ENCODE assay signal across 8 cellular contexts in the genomic region with DNA sequence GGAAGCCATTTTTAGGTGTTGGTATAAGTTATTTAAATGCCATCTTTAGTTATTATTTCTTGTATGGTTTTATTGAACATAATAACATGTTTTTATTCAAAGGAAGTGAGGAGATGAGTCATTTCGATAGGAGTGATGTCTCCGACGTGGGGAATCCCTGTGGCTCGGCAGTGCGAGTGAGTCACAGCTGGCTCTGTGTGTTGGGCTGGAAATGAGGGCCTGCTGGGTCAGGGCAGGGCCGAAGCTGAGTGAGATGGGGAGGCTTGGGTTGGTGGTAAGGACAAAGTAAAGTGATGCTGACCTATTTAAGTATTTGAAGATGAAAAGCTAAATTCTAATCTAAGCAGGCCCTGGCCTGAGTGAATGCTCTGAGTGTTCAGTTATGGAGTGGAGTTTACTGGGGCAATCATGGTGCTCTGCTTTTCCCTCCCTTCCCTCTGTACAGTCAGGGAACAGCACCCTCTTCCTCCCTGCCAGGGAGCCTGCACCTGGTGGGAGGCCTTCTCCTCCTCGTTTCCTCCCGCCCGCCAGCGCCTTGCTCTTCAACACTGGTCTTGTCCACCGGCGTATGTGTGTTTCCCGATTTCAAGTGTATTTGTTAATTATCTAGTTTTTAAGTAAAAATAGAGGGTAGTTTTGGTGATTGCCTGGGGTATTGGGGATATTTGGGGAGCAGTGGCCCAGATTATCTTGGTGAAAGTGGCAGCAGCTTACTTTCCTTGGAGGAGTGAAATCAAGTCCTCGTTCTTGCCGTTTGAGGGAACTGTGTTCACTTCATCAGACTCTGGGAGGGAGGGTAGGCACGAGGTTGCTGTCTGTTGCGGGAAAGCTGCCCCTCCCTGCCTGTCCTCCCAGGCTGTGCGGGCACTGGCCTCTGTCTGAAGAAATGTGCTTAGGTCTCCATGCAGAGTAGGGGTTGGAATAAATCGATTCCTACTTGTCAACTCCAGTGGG.
DNase-seq lines count a peak whose midpoint lies in the region; ATAC-seq and TF ChIP-seq lines count a peak whose summit lies in the region.

No MANE protein-coding gene starts in this region.

- no peaks in the 10 kb centered on the region for H3K36me3 ChIP-seq in PC-3 (ENCODE audit: low read depth, low read length)

- peaks cover 59% of the 10 kb centered on the region for H3K27me3 ChIP-seq in PC-3 (ENCODE audit: low read length)

- no peaks in the 10 kb centered on the region for H3F3A ChIP-seq in PC-3 (ENCODE audit: low read length, unreplicated experiment)

- no peaks in the 10 kb centered on the region for H3K36me3 Mint-ChIP-seq in WTC11

- no peaks in the 10 kb centered on the region for H3K9me3 Mint-ChIP-seq in WTC11

- H3K4me3 ChIP-seq in HFF-Myc (replicated peaks; ENCODE audit: low read depth, low read length) (no peak overlapping the region), PC-3 (ENCODE audit: low read length) (no peak overlapping the region), skin epidermis (no peak overlapping the region)

- peak; percentile 98 for ATAC-seq in PC-3
- no peak; the same call in 1 of the 2 replicates for ATAC-seq in WTC11

- no peaks in the 10 kb centered on the region for H3K9me2 ChIP-seq in PC-3 (replicated peaks; ENCODE audit: low read length)

- H4K20me1 ChIP-seq in PC-3 (ENCODE audit: low read length): no peaks in the 10 kb centered on the region

- BruUV-seq in PC-3 (replicated peaks; lab: Mats Ljungman, UMichigan): no TSS peak

- H3K9me3 ChIP-seq in PC-3 (ENCODE audit: low read length): no peaks in the 10 kb centered on the region

- H3K4me3 Mint-ChIP-seq in WTC11: no peak overlapping the region

- DNase-seq in GM10266 (ENCODE audit: extremely low spot score) (peak; percentile 84), HFF-Myc (ENCODE audit: extremely low read depth, low read depth) (peak; percentile 54), PC-3 (peak; percentile 78), glomerular visceral epithelial cell (ENCODE audit: extremely low spot score) (peak; percentile 86), WTC11 (ENCODE audit: low spot score) (no peak), NCI-H2107 treated with DMSO at 0.1 percent for 48 hours (lab: John Stamatoyannopoulos, UW; ENCODE audit: unreplicated experiment) (no peak)
- DNase-seq in activated effector memory CD4-positive, alpha-beta T cell treated with anti-CD3 and anti-CD28 coated beads, Interleukin-2, amount 50 U/mL, for 16 hours: peak; percentile 92

- H3K27ac Mint-ChIP-seq in WTC11: no peak overlapping the region

- H3K79me2 ChIP-seq in PC-3 (ENCODE audit: low read length): no peaks in the 10 kb centered on the region

- H3K27ac ChIP-seq in PC-3 (ENCODE audit: low read length) (no peak overlapping the region), skin epidermis (peak overlapping the region in 20 of 21 experiments; percentile 11 to 89 (median 74))

- POLR2A ChIA-PET in PC-3 (lab: Charles Lee; ENCODE audit: unreplicated experiment): no interaction called here
- POLR2A ChIA-PET in WTC11 (lab: Charles Lee): no interaction called here

- H3K27me3 Mint-ChIP-seq in WTC11 (ENCODE audit: low read depth): no peaks in the 10 kb centered on the region

- TF ChIP-seq CTCF in GM10266 (IDR thresholded peaks at IDR 0.05; ENCODE audit: control insufficient read depth, insufficient read depth, low read depth, missing control alignments): no peak
- TF ChIP-seq CTCF in HFF-Myc (IDR thresholded peaks at IDR 0.05; ENCODE audit: low read depth, low read length, missing control alignments): no peak
- TF ChIP-seq CTCF in PC-3 (conservative IDR thresholded peaks at IDR 0.05; ENCODE audit: low read depth, low read length): no peak
- TF ChIP-seq CTCF in WTC11 (IDR thresholded peaks at IDR 0.05): no peak

- H3K9ac ChIP-seq in PC-3 (ENCODE audit: low read length): no peak overlapping the region

- H3K4me1 ChIP-seq in PC-3 (ENCODE audit: insufficient read depth, low read length): peaks cover 10% of the 10 kb centered on the region

- H3K4me1 Mint-ChIP-seq in WTC11: peaks cover 11% of the 10 kb centered on the region

- no peak overlapping the region for H2AFZ ChIP-seq in PC-3 (ENCODE audit: low read length)

- CTCF ChIA-PET in PC-3 (lab: Charles Lee) (no interaction called here), WTC11 (lab: Charles Lee) (interaction anchor here (1.5 kb wide), 1 partner anchor 263 kb away, joined by 5 read pairs; no protein-coding TSS in a partner anchor)

- H3K4me2 ChIP-seq in PC-3 (ENCODE audit: low read length): no peak overlapping the region

- intact Hi-C loops in PC-3 (cut with micrococcal nuclease): no loop called here

TF ChIP-seq in WTC11, 78 proteins besides CTCF, POLR2A, EP300 and RAD21:
- no peak for TF ChIP-seq OVOL2 (CRISPR knock-in tag; IDR thresholded peaks at IDR 0.05; ENCODE audit: borderline replicate concordance)
- TF ChIP-seq FOXK1 (CRISPR knock-in tag; IDR thresholded peaks at IDR 0.05): no peak
- TF ChIP-seq, protein P1, sequence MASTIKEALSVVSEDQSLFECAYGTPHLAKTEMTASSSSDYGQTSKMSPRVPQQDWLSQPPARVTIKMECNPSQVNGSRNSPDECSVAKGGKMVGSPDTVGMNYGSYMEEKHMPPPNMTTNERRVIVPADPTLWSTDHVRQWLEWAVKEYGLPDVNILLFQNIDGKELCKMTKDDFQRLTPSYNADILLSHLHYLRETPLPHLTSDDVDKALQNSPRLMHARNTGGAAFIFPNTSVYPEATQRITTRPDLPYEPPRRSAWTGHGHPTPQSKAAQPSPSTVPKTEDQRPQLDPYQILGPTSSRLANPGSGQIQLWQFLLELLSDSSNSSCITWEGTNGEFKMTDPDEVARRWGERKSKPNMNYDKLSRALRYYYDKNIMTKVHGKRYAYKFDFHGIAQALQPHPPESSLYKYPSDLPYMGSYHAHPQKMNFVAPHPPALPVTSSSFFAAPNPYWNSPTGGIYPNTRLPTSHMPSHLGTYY (CRISPR knock-in tag; IDR thresholded peaks at IDR 0.05): no peak
- TF ChIP-seq, protein P2, sequence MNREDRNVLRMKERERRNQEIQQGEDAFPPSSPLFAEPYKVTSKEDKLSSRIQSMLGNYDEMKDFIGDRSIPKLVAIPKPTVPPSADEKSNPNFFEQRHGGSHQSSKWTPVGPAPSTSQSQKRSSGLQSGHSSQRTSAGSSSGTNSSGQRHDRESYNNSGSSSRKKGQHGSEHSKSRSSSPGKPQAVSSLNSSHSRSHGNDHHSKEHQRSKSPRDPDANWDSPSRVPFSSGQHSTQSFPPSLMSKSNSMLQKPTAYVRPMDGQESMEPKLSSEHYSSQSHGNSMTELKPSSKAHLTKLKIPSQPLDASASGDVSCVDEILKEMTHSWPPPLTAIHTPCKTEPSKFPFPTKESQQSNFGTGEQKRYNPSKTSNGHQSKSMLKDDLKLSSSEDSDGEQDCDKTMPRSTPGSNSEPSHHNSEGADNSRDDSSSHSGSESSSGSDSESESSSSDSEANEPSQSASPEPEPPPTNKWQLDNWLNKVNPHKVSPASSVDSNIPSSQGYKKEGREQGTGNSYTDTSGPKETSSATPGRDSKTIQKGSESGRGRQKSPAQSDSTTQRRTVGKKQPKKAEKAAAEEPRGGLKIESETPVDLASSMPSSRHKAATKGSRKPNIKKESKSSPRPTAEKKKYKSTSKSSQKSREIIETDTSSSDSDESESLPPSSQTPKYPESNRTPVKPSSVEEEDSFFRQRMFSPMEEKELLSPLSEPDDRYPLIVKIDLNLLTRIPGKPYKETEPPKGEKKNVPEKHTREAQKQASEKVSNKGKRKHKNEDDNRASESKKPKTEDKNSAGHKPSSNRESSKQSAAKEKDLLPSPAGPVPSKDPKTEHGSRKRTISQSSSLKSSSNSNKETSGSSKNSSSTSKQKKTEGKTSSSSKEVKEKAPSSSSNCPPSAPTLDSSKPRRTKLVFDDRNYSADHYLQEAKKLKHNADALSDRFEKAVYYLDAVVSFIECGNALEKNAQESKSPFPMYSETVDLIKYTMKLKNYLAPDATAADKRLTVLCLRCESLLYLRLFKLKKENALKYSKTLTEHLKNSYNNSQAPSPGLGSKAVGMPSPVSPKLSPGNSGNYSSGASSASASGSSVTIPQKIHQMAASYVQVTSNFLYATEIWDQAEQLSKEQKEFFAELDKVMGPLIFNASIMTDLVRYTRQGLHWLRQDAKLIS (CRISPR knock-in tag; IDR thresholded peaks at IDR 0.05; ENCODE audit: borderline replicate concordance): no peak
- TF ChIP-seq, protein P3, sequence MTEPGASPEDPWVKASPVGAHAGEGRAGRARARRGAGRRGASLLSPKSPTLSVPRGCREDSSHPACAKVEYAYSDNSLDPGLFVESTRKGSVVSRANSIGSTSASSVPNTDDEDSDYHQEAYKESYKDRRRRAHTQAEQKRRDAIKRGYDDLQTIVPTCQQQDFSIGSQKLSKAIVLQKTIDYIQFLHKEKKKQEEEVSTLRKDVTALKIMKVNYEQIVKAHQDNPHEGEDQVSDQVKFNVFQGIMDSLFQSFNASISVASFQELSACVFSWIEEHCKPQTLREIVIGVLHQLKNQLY (CRISPR knock-in tag; IDR thresholded peaks at IDR 0.05): no peak

Comparison
In these comparisons a context has a peak if more than half of its experiments do, and no peak if none do; other contexts are left out.
1. DNase-seq: peak in GM10266 (single experiment), HFF-Myc (single experiment), PC-3 (single experiment), activated effector memory CD4-positive, alpha-beta T cell treated with anti-CD3 and anti-CD28 coated beads, Interleukin-2, amount 50 U/mL, for 16 hours (single experiment) and glomerular visceral epithelial cell (single experiment); none in WTC11 (single experiment) and NCI-H2107 treated with DMSO at 0.1 percent for 48 hours (single experiment).